Comparison of ENCODE assay signal across 18 cellular contexts in genomic region chr11:129239207-129239606, GRCh38. TPM values are rescaled to one million over a fixed set of nuclear protein-coding genes. Genes with fewer than 3 reads are reported as not detected.
DNase-seq lines count a peak whose midpoint lies in the region; ATAC-seq, FAIRE-seq and TF ChIP-seq lines count a peak whose summit lies in the region.
"Had no signal": no experiment of that assay in that cellular context is flagged by ENCODE, and none has a peak within 500 bp of the region (broad histone marks: within the 10 kb centered on the region; RNA-seq: fewer than 3 reads in every experiment).

No MANE protein-coding gene starts in this region.

- no peak for TF ChIP-seq EP300 in GM12878 (IDR thresholded peaks at IDR 0.05; ENCODE audit: borderline replicate concordance in 1 of 2, control insufficient read depth in 1 of 2, low read depth in 2 of 2, low read length in 2 of 2)

- TF ChIP-seq CTCF in GM12878 (IDR thresholded peaks at IDR 0.05 in 2 of 3, conservative IDR thresholded peaks at IDR 0.05 in 1 of 3; ENCODE audit: control insufficient read depth in 2 of 3, extremely low read depth in 1 of 3, insufficient read depth in 1 of 3, low read depth in 3 of 3, low read length in 3 of 3) (no peak), uterus (IDR thresholded peaks at IDR 0.05) (no peak)

- no peak for TF ChIP-seq POLR2A in GM12878 (IDR thresholded peaks at IDR 0.05; ENCODE audit: low read depth, low read length)
- no peak for TF ChIP-seq POLR2A in uterus (IDR thresholded peaks at IDR 0.05)

- in situ Hi-C loops in GM12878 (cut with MboI) = no loop called here

- RAD21 ChIA-PET in GM12878 (lab: Charles Lee; ENCODE audit: unreplicated experiment) = no interaction called here

- no peak for DNase-seq in activated naive CD4-positive, alpha-beta T cell treated with anti-CD3 and anti-CD28 coated beads, Interleukin-2, amount 50 U/mL, for 72 hours (ENCODE audit: low spot score in 2 of 2)
- DNase-seq in activated naive CD4-positive, alpha-beta T cell (lab: John Stamatoyannopoulos, UW) = no peak
- DNase-seq in GM12878 (ENCODE audit: low read depth, low spot score) (no peak), NCI-H69 (lab: John Stamatoyannopoulos, UW) (no peak), uterus (no peak)
- DNase-seq in stimulated activated naive CD8-positive, alpha-beta T cell treated with anti-CD3 and anti-CD28 coated beads, Interleukin-15, Interleukin-2, amounts not matched to agents 100 U/mL and 50 U/mL, for 24 hours = no peak
- DNase-seq: C1 segment of cervical spinal cord; Calu3; CD4-positive, alpha-beta memory T cell; COR-L47; DMS153; DND-41; GM23248; H7; HCEC 1CT had no signal

- H3K4me1 ChIP-seq in GM12878 (ENCODE audit: control insufficient read depth, insufficient read depth, low read length) (no peaks in the 10 kb centered on the region), uterus (no peaks in the 10 kb centered on the region)

- H3K27me3 ChIP-seq in GM12878 (replicated peaks in 1 of 2; ENCODE audit: control insufficient read depth in 2 of 2, insufficient read depth in 2 of 2, low read length in 1 of 2) (no peaks in the 10 kb centered on the region), uterus (no peaks in the 10 kb centered on the region)

- H3K9me3 ChIP-seq in GM12878 (replicated peaks; ENCODE audit: control insufficient read depth, insufficient read depth, low read length) (no peaks in the 10 kb centered on the region), uterus (no peaks in the 10 kb centered on the region)

- H3K36me3 Mint-ChIP-seq in activated naive CD4-positive, alpha-beta T cell treated with anti-CD3 and anti-CD28 coated beads, Interleukin-2, amount 50 U/mL, for 72 hours = no peaks in the 10 kb centered on the region
- H3K36me3 Mint-ChIP-seq: CD4-positive, alpha-beta memory T cell had no signal

- no peaks in the 10 kb centered on the region for H4K20me1 ChIP-seq in GM12878 (ENCODE audit: control insufficient read depth, insufficient read depth)

- H3K4me3 ChIP-seq in GM12878 = no peak overlapping the region
- no peak overlapping the region for H3K4me3 ChIP-seq in uterus
- H3K4me3 ChIP-seq: GM23248 had no signal

- WGBS in GM12878 (ENCODE audit: insufficient coverage, insufficient replicate concordance, low lambda C conversion rate, missing lambda C conversion rate) = 18% methylated on average over 2 of the region's 2 CpGs

- CTCF ChIA-PET in GM12878 (lab: Yijun Ruan, JAX) = interaction anchor here (1.0 kb wide), 1 partner anchor 13 kb away, joined by 3 read pairs; no protein-coding TSS in a partner anchor

- no peak overlapping the region for H3K27ac ChIP-seq in GM12878 (ENCODE audit: control insufficient read depth, insufficient read depth)
- H3K27ac ChIP-seq in uterus = no peak overlapping the region
- H3K27ac ChIP-seq: GM23248 had no signal

- ATAC-seq in activated naive CD4-positive, alpha-beta T cell treated with anti-CD3 and anti-CD28 coated beads, Interleukin-2, amount 50 U/mL, for 72 hours = peak; percentile 69 to 77
- peak; percentile 44 for ATAC-seq in GM12878
- ATAC-seq in stimulated activated naive CD8-positive, alpha-beta T cell treated with anti-CD3 and anti-CD28 coated beads, Interleukin-15, Interleukin-2, amounts not matched to agents 100 U/mL and 50 U/mL, for 24 hours = peak; percentile 68

- peaks cover 0 to 4% of the 10 kb centered on the region in 2 donors for H3K9me3 Mint-ChIP-seq in activated naive CD4-positive, alpha-beta T cell treated with anti-CD3 and anti-CD28 coated beads, Interleukin-2, amount 50 U/mL, for 72 hours

- H3K9ac ChIP-seq in GM12878 (ENCODE audit: control insufficient read depth, insufficient read depth, low read length) = no peak overlapping the region
- H3K9ac ChIP-seq: GM23248 had no signal

- POLR2A ChIA-PET in GM12878 (lab: Charles Lee) = no interaction called here

- H3K36me3 ChIP-seq in GM12878 (ENCODE audit: control insufficient read depth in 2 of 2, insufficient read depth in 2 of 2, low read length in 1 of 2) (no peaks in the 10 kb centered on the region), uterus (no peaks in the 10 kb centered on the region)

- TF ChIP-seq RAD21 in GM12878 (IDR thresholded peaks at IDR 0.05; ENCODE audit: insufficient read depth, low read depth, low read length) = no peak

- no peak for FAIRE-seq in GM12878 (lab: Jason Lieb, UNC)
- FAIRE-seq: G401.6, GM19239, H1 had no signal

- H3K4me2 ChIP-seq in GM12878 (ENCODE audit: control insufficient read depth, insufficient read depth) = no peak overlapping the region

- H2AFZ ChIP-seq in GM12878 (ENCODE audit: control insufficient read depth, low read depth, low read length) = no peak overlapping the region
- H2AFZ ChIP-seq: GM23248 had no signal

- no peaks in the 10 kb centered on the region for H3K79me2 ChIP-seq in GM12878 (ENCODE audit: control insufficient read depth, insufficient read depth, low read length)

- intact Hi-C loops in GM12878 (cut with micrococcal nuclease; ENCODE audit: unreplicated experiment) (loop anchor here (5.0 kb wide), 1 partner anchor 122 kb away; no protein-coding TSS in a partner anchor), uterus (cut with DNase I; ENCODE audit: low total_unique reads) (no loop called here)

- no TSS peak for BruUV-seq in GM12878 (replicated peaks; lab: Mats Ljungman, UMichigan)

- SMC1A ChIA-PET in GM12878 (lab: Charles Lee; ENCODE audit: uncharacterized antibody, unreplicated experiment) = no interaction called here

- H3K27ac Mint-ChIP-seq in activated naive CD4-positive, alpha-beta T cell treated with anti-CD3 and anti-CD28 coated beads, Interleukin-2, amount 50 U/mL, for 72 hours = no peak overlapping the region
- H3K27ac Mint-ChIP-seq: CD4-positive, alpha-beta memory T cell had no signal

TF ChIP-seq in GM12878, 131 proteins besides CTCF, POLR2A, EP300 and RAD21 (continues in another document):
- TF ChIP-seq ATF3 (IDR thresholded peaks at IDR 0.05; ENCODE audit: borderline replicate concordance, extremely low read depth, low read depth, low read length) = no peak
- no peak for TF ChIP-seq NRF1 (conservative IDR thresholded peaks at IDR 0.05; ENCODE audit: low read depth, low read length)
- TF ChIP-seq, protein P1, sequence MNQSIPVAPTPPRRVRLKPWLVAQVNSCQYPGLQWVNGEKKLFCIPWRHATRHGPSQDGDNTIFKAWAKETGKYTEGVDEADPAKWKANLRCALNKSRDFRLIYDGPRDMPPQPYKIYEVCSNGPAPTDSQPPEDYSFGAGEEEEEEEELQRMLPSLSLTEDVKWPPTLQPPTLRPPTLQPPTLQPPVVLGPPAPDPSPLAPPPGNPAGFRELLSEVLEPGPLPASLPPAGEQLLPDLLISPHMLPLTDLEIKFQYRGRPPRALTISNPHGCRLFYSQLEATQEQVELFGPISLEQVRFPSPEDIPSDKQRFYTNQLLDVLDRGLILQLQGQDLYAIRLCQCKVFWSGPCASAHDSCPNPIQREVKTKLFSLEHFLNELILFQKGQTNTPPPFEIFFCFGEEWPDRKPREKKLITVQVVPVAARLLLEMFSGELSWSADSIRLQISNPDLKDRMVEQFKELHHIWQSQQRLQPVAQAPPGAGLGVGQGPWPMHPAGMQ (IDR thresholded peaks at IDR 0.05; ENCODE audit: borderline replicate concordance) = no peak
- TF ChIP-seq SIX5 (IDR thresholded peaks at IDR 0.05; ENCODE audit: low read depth, low read length, severe bottlenecking) = no peak
- no peak for TF ChIP-seq NR2C2 (IDR thresholded peaks at IDR 0.05; ENCODE audit: borderline replicate concordance, control insufficient read depth, insufficient read length, low read depth)
- TF ChIP-seq YY1 (IDR thresholded peaks at IDR 0.05; ENCODE audit: low read depth, low read length) = no peak
- no peak for TF ChIP-seq TCF3 (IDR thresholded peaks at IDR 0.05; ENCODE audit: borderline replicate concordance, insufficient read depth, low read depth, low read length)
- no peak for TF ChIP-seq ETV6 (conservative IDR thresholded peaks at IDR 0.05 in 1 of 2, IDR thresholded peaks at IDR 0.05 in 1 of 2; ENCODE audit: borderline replicate concordance in 1 of 2, low read depth in 1 of 2)
- TF ChIP-seq BMI1 (IDR thresholded peaks at IDR 0.05; ENCODE audit: borderline replicate concordance) = no peak
- TF ChIP-seq IRF4 (IDR thresholded peaks at IDR 0.05; ENCODE audit: low read depth, low read length) = no peak
- no peak for TF ChIP-seq HDGF (IDR thresholded peaks at IDR 0.05)
- no peak for TF ChIP-seq TBL1XR1 (IDR thresholded peaks at IDR 0.05; ENCODE audit: low read depth, low read length)
- TF ChIP-seq RUNX3 (IDR thresholded peaks at IDR 0.05; ENCODE audit: low read length) = no peak
- TF ChIP-seq ZNF622 (IDR thresholded peaks at IDR 0.05) = no peak
- TF ChIP-seq NBN (IDR thresholded peaks at IDR 0.05) = no peak
- TF ChIP-seq MEF2A (IDR thresholded peaks at IDR 0.05; ENCODE audit: insufficient read depth, low read depth, low read length) = no peak
- TF ChIP-seq WRNIP1 (IDR thresholded peaks at IDR 0.05; ENCODE audit: borderline replicate concordance, low read depth, low read length) = no peak
- no peak for TF ChIP-seq NR2F1 (conservative IDR thresholded peaks at IDR 0.05)

RNA-seq across cellular contexts. Expression of gene ARHGAP32, which starts 47.1 kb away (rescaled TPM):
- 10 to 100 TPM in 1 of 2 donors, 1 to 10 TPM in 1; 9.7 to 13.4 TPM for total RNA-seq in activated naive CD4-positive, alpha-beta T cell treated with anti-CD3 and anti-CD28 coated beads, Interleukin-2, amount 50 U/mL, for 72 hours
- 28.5 and 36.4 TPM in 2 replicates for total RNA-seq in GM12878 (2013; cell fraction: nucleolus; rRNA removed)
- total RNA-seq in GM12878 (2014; rRNA removed) (0.05 and 0.17 TPM in 2 replicates), GM12878 (2014; rRNA removed; fragmentation: Illumina TruSeq; extraction: Trizol) (0.18 TPM in 2 replicates), GM12878 (2021) (0.46 and 1.2 TPM in 2 replicates), uterus (10 to 100 TPM in 3 of 4 donors, 1 to 10 TPM in 1; 10.0 to 53.7 (median 34.1) TPM)
- 0.64 TPM for polyA plus RNA-seq in GM12878 (2011; ENCODE audit: low read depth)
- polyA plus RNA-seq in GM12878 (2011; rRNA removed) (0.04 TPM in 1 of 2 replicates, not detected in the other), GM12878 (2014; fragmentation: Illumina TruSeq; extraction: Trizol) (0.21 and 0.22 TPM in 2 replicates), GM12878 (2014; fragmentation: Nextera tagmentation; extraction: Ambion mirVana) (under 1 TPM; under 0.01 to 0.02 TPM), GM12878 (2014; rRNA removed) (0.08 and 0.12 TPM in 2 replicates), GM12878 (2016; fragmentation: Nextera tagmentation; extraction: Ambion mirVana) (under 1 TPM in 1 of 2 experiments, not detected in 1; 0.01 TPM)
- 0.01 TPM in 1 of 2 replicates, not detected in the other for polyA plus RNA-seq in GM12878 (2011; cell fraction: cytosol; rRNA removed)
- 0.04 TPM in 2 replicates for polyA plus RNA-seq in GM12878 (2011; cell fraction: nucleus; rRNA removed)
- 0.52 and 0.53 TPM in 2 replicates for polyA plus RNA-seq in GM12878 (2012)
- polyA minus RNA-seq in GM12878 (2011; rRNA and poly(A)+ RNA removed) = under 0.01 TPM in 1 of 2 replicates, not detected in the other
- polyA minus RNA-seq in GM12878 (2011; cell fraction: cytosol; rRNA and poly(A)+ RNA removed) = not detected in 2 replicates
- 0.12 TPM in 1 of 2 replicates, not detected in the other for polyA minus RNA-seq in GM12878 (2011; cell fraction: nucleus; rRNA and poly(A)+ RNA removed)
